8 cellular contexts compared by ENCODE assay signal in genomic region chr16:30660424-30661251, GRCh38. TPM values are rescaled to one million over a fixed set of nuclear protein-coding genes. Genes with fewer than 3 reads are reported as not detected.
DNase-seq lines count a peak whose midpoint lies in the region; ATAC-seq and TF ChIP-seq lines count a peak whose summit lies in the region.

No MANE protein-coding gene starts in this region.

- H3K9me3 ChIP-seq in SU-DHL-6 (ENCODE audit: insufficient read depth, low read length) (no peaks in the 10 kb centered on the region), lung (ENCODE audit: control insufficient read depth in 2 of 2, insufficient read depth in 1 of 2, low read length in 1 of 2) (no peaks in the 10 kb centered on the region)

- peak overlapping the region; percentile 86 for H3K9ac ChIP-seq in SU-DHL-6 (ENCODE audit: low read length)

- H3K9me2 ChIP-seq in SU-DHL-6 (replicated peaks; ENCODE audit: insufficient read depth, low read length): no peaks in the 10 kb centered on the region

- H2AFZ ChIP-seq in SU-DHL-6 (ENCODE audit: low read depth, low read length, severe bottlenecking): peak overlapping the region; percentile 32

- H3K27ac ChIP-seq in SU-DHL-6 (ENCODE audit: low read depth, low read length) (peak overlapping the region; percentile 91), angular gyrus (ENCODE audit: low read depth, low read length) (peak overlapping the region; percentile 13), lung (ENCODE audit: low read depth in 1 of 2, low read length in 1 of 2) (peak overlapping the region; percentile 27 to 95)

- peaks cover 39% of the 10 kb centered on the region for H3K79me2 ChIP-seq in SU-DHL-6 (ENCODE audit: insufficient read depth, low read length)

- H3K27me3 ChIP-seq in SU-DHL-6 (ENCODE audit: low read length) (no peaks in the 10 kb centered on the region), lung (ENCODE audit: control insufficient read depth, insufficient read depth) (no peaks in the 10 kb centered on the region)

- H3K4me3 ChIP-seq in SU-DHL-6 (ENCODE audit: insufficient read depth, low read length, poor library complexity, severe bottlenecking): peak overlapping the region; percentile 90
- H3K4me3 ChIP-seq in lung: peak overlapping the region; percentile 82

- H3F3A ChIP-seq in SU-DHL-6 (ENCODE audit: insufficient read depth): peaks cover 24% of the 10 kb centered on the region

- H3K4me1 ChIP-seq in lung (ENCODE audit: control insufficient read depth in 2 of 2, insufficient read depth in 2 of 2, low read length in 2 of 2): peaks cover 4 to 10% of the 10 kb centered on the region in 2 donors

- DNase-seq in GDM1 (lab: John Stamatoyannopoulos, UW) (peak; percentile 17), lung (ENCODE audit: low spot score) (no peak)
- DNase-seq in stimulated activated CD8-positive, alpha-beta memory T cell treated with anti-CD3 and anti-CD28 coated beads, Interleukin-4, amount 100 ng/mL, for 48 hours: peak; percentile 84

- peak overlapping the region; percentile 94 for H3K4me2 ChIP-seq in SU-DHL-6 (ENCODE audit: low read depth, low read length, poor library complexity, severe bottlenecking)

- no peak for ATAC-seq in lung (ENCODE audit: insufficient read depth, low FRiP score)
- no peak for ATAC-seq in HG02840 (IDR thresholded peaks at IDR 0.05; ENCODE audit: low FRiP score, unreplicated experiment)
- ATAC-seq in esophagus mucosa: no peak
- no peak for ATAC-seq in HG03196 (IDR thresholded peaks at IDR 0.05; ENCODE audit: unreplicated experiment)

- no peaks in the 10 kb centered on the region for H4K20me1 ChIP-seq in SU-DHL-6 (ENCODE audit: low read depth, low read length)

- WGBS in lung, 2 donors: 39 to 41% methylated on average over 21 of the region's 21 CpGs

- TF ChIP-seq CTCF in SU-DHL-6 (IDR thresholded peaks at IDR 0.05; ENCODE audit: insufficient read depth, low read length, poor library complexity, severe bottlenecking): no peak
- TF ChIP-seq CTCF in lung (IDR thresholded peaks at IDR 0.05; ENCODE audit: control extremely low read depth, extremely low read depth): no peak

- peaks cover 6% of the 10 kb centered on the region; the same call in 1 of the 2 replicates for H3K36me3 ChIP-seq in SU-DHL-6 (ENCODE audit: low read length)
- peaks cover 12 to 49% of the 10 kb centered on the region in 2 donors for H3K36me3 ChIP-seq in lung (ENCODE audit: control insufficient read depth in 2 of 2, insufficient read depth in 2 of 2, low read length in 2 of 2)

RNA-seq across cellular contexts. Expression of gene FBRS, which starts 2.4 kb away (rescaled TPM):
- 10 to 100 TPM; 32.1 to 80.8 TPM for total RNA-seq in lung
- polyA plus RNA-seq in lung: 10 to 100 TPM; 55.4 to 55.7 TPM
- 42.4 TPM for total RNA-seq in esophagus mucosa

RNA-seq across cellular contexts. Expression of gene PRR14, which starts 9.9 kb away (rescaled TPM):
- total RNA-seq in lung (10 to 100 TPM; 16.0 to 60.3 TPM), esophagus mucosa (27.0 TPM)
- 10 to 100 TPM; 44.7 to 63.2 TPM for polyA plus RNA-seq in lung

RNA-seq across cellular contexts. Expression of gene SRCAP, which starts 38.3 kb away (rescaled TPM):
- total RNA-seq in lung (10 to 100 TPM; 45.9 to 61.0 TPM), esophagus mucosa (29.5 TPM)
- 10 to 100 TPM; 13.4 to 16.7 TPM for polyA plus RNA-seq in lung

RNA-seq across cellular contexts. Expression of gene ZNF689, which starts 50.4 kb away (rescaled TPM):
- total RNA-seq in lung: 1 to 10 TPM; 4.4 to 9.5 TPM
- 1 to 10 TPM; 3.0 to 5.1 TPM for polyA plus RNA-seq in lung
- total RNA-seq in esophagus mucosa: 2.8 TPM

Comparison
In these comparisons a context has a peak if more than half of its experiments do, and no peak if none do; other contexts are left out.
1. H3K27ac ChIP-seq: peak in every context shown above with its lines; median percentile 91 in SU-DHL-6; 61 in lung; 13 in angular gyrus.